8 cellular contexts compared by ENCODE assay signal in the genomic region with DNA sequence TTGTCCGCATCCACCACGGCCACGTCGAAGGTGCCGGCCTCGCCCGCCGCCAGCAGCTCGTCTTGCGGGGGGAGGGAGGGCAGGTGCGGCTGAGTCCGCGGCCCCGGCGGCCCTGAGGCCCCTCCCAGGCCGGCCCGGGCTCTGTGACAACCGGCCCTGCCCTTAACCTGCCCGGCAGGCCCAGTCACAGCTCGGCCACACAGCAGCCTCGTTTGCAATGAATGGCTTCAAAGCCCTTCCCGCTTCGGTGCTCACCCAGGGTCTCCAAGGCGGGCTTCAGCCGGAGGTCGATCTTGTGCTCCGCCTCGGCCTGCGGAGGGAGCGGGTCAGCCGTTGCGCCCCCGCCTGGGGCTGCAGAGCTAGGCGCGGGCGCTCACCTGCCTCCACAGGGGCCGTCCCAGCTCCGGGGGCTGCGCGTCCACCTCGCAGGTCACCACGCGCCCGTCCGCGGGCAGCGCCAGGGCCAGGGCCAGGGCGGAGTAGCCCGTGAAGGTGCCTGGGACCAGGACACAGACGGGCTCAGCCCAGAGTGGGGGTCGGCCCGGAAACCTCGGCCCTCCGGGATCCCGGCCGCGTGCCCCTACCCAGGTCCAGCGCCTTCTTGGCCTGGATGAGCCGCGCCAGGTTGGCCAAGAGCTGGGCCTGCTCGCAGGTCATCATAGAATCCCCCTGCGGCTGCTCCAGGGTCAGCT. TPM values are rescaled to one million over a fixed set of nuclear protein-coding genes. Genes with fewer than 3 reads are reported as not detected.
DNase-seq lines count a peak whose midpoint lies in the region; ATAC-seq and TF ChIP-seq lines count a peak whose summit lies in the region.

No MANE protein-coding gene starts in this region.

- H3K9ac ChIP-seq in HUES64 (ENCODE audit: low read depth, low read length), result peak overlapping the region; percentile 47

- no peak for TF ChIP-seq CTCF in C4-2B (conservative IDR thresholded peaks at IDR 0.05)
- TF ChIP-seq CTCF in heart left ventricle (IDR thresholded peaks at IDR 0.05), result peak in 2 of 12 donors; percentile 20 to 23
- TF ChIP-seq CTCF in retinal pigment epithelial cell (conservative IDR thresholded peaks at IDR 0.05; ENCODE audit: low read depth, low read length), result peak; percentile 10

- H3K4me3 ChIP-seq in HUES64 (ENCODE audit: low read length) (peak overlapping the region; percentile 67), heart left ventricle (peak overlapping the region; percentile 64 to 99 (median 81)), retinal pigment epithelial cell (ENCODE audit: low read length) (peak overlapping the region; percentile 62)

- H3K27ac ChIP-seq in C4-2B (peak overlapping the region; percentile 97), HUES64 (ENCODE audit: low read depth, low read length) (peak overlapping the region; percentile 28; the same call in 1 of the 2 replicates), heart left ventricle (peak overlapping the region; percentile 66 to 93 (median 84))

- ATAC-seq in GM19467 (IDR thresholded peaks at IDR 0.05; ENCODE audit: unreplicated experiment) (peak; percentile 2), heart left ventricle (peak in 2 of 4 donors; percentile 11 to 17)
- ATAC-seq in activated T-helper 17 cell treated with anti-CD3 and anti-CD28 coated beads, Interleukin-2, amount 50 U/mL, for 72 hours (replicated peaks), result peak; percentile 22

- H3K4me1 ChIP-seq in HUES64 (ENCODE audit: insufficient read depth, low read length) (0 out of 2 replicates have a peak, but pooled peaks cover 3% of the 10 kb centered on the region), heart left ventricle (peaks cover 0 to 37% (median 20%) of the 10 kb centered on the region in 12 donors)

- DNase-seq in heart left ventricle (peak in 3 of 5 donors; percentile 32 to 79 (median 47)), retinal pigment epithelial cell (ENCODE audit: low read depth) (no peak), NCI-H2029 (lab: John Stamatoyannopoulos, UW) (no peak), NCI-H526 treated with DMSO at 0.1 percent for 48 hours (lab: John Stamatoyannopoulos, UW) (no peak)

- WGBS in HUES64, result under 1% methylated on average over 62 of the region's 62 CpGs
- 1 to 2% (median 1%) methylated on average over 43 to 62 of the region's 62 CpGs for WGBS in heart left ventricle, 4 donors

- TF ChIP-seq POLR2A in heart left ventricle (IDR thresholded peaks at IDR 0.05), result no peak

- H3K9me3 ChIP-seq in HUES64 (ENCODE audit: insufficient read depth, low read depth, low read length) (no peaks in the 10 kb centered on the region), heart left ventricle (no peaks in the 10 kb centered on the region)

- no peak overlapping the region for H3K27ac Mint-ChIP-seq in activated T-helper 17 cell treated with anti-CD3 and anti-CD28 coated beads, Interleukin-2, amount 50 U/mL, for 72 hours

- H3K9me3 Mint-ChIP-seq in activated T-helper 17 cell treated with anti-CD3 and anti-CD28 coated beads, Interleukin-2, amount 50 U/mL, for 72 hours, result no peaks in the 10 kb centered on the region

- H3K36me3 Mint-ChIP-seq in activated T-helper 17 cell treated with anti-CD3 and anti-CD28 coated beads, Interleukin-2, amount 50 U/mL, for 72 hours (ENCODE audit: low read depth), result peaks cover 42% of the 10 kb centered on the region

- H3K36me3 ChIP-seq in HUES64 (ENCODE audit: insufficient read depth, low read length), result peaks cover 30% of the 10 kb centered on the region
- H3K36me3 ChIP-seq in heart left ventricle, result peaks cover 0 to 37% (median 32%) of the 10 kb centered on the region in 9 donors

- no peaks in the 10 kb centered on the region for H3K27me3 Mint-ChIP-seq in activated T-helper 17 cell treated with anti-CD3 and anti-CD28 coated beads, Interleukin-2, amount 50 U/mL, for 72 hours

- intact Hi-C loops in heart left ventricle (cut with DNase I), result loop anchor here (2.0 to 10.0 kb wide), 15 partner anchors 46 to 1080 kb away; a partner anchor contains a TSS

- H3K4me3 Mint-ChIP-seq in activated T-helper 17 cell treated with anti-CD3 and anti-CD28 coated beads, Interleukin-2, amount 50 U/mL, for 72 hours, result peak overlapping the region; percentile 74

- H3K27me3 ChIP-seq in HUES64 (ENCODE audit: insufficient read depth, low read length) (no peaks in the 10 kb centered on the region), heart left ventricle (no peaks in the 10 kb centered on the region)

- peaks cover 12% of the 10 kb centered on the region for H3K4me1 Mint-ChIP-seq in activated T-helper 17 cell treated with anti-CD3 and anti-CD28 coated beads, Interleukin-2, amount 50 U/mL, for 72 hours

RNA-seq across cellular contexts. Expression of a gene that starts 0.9 kb away (rescaled TPM):
- 15.6 TPM for polyA plus RNA-seq in HUES64 (2013, experiment 1 of 2)
- 14.8 TPM for polyA plus RNA-seq in HUES64 (2013, experiment 2 of 2)
- total RNA-seq in activated T-helper 17 cell treated with anti-CD3 and anti-CD28 coated beads, Interleukin-2, amount 50 U/mL, for 72 hours, result 10 to 100 TPM; 29.4 to 50.9 TPM
- 10 to 100 TPM; 20.8 to 75.0 (median 37.0) TPM for total RNA-seq in heart left ventricle
- polyA plus RNA-seq in heart left ventricle, result 100 to 1,000 TPM in 1 of 2 donors, 10 to 100 TPM in 1; 57.9 to 124 TPM

RNA-seq across cellular contexts. Expression of a gene that starts 24.2 kb away (rescaled TPM):
- polyA plus RNA-seq in HUES64 (2013, experiment 1 of 2), result 214 TPM
- polyA plus RNA-seq in HUES64 (2013, experiment 2 of 2), result 228 TPM
- 100 to 1,000 TPM; 211 to 254 TPM for total RNA-seq in activated T-helper 17 cell treated with anti-CD3 and anti-CD28 coated beads, Interleukin-2, amount 50 U/mL, for 72 hours
- total RNA-seq in heart left ventricle, result 100 to 1,000 TPM; 334 to 554 (median 472) TPM
- polyA plus RNA-seq in heart left ventricle, result 100 to 1,000 TPM; 375 to 515 TPM

Comparison
In these comparisons a context has a peak if more than half of its experiments do, and no peak if none do; other contexts are left out.
1. H3K27ac ChIP-seq: peak in every context shown above with its lines; median percentile 97 in C4-2B; 84 in heart left ventricle; 28 in HUES64.
2. DNase-seq: peak in heart left ventricle (3 of 5); none in retinal pigment epithelial cell (single experiment), NCI-H2029 (single experiment) and NCI-H526 treated with DMSO at 0.1 percent for 48 hours (single experiment).
3. Peak in every context shown above with its lines, with median percentiles within 50 percentile points of each other: H3K4me3 ChIP-seq.